Comparison of ENCODE assay signal across 15 cellular contexts in genomic region chr6:109062756-109063352, GRCh38.
"Had no signal": no experiment of that assay in that cellular context is flagged by ENCODE, and none has a peak within 500 bp of the region (broad histone marks: within the 10 kb centered on the region; RNA-seq: fewer than 3 reads in every experiment).

No MANE protein-coding gene starts in this region.

- H3K27me3 Mint-ChIP-seq: activated CD4-positive, alpha-beta memory T cell treated with anti-CD3 and anti-CD28 coated beads, Interleukin-2, amount 10 ng/mL, durations not matched to agents 7 days and 5 days; naive B cell had no signal

- H3K27ac Mint-ChIP-seq: activated CD4-positive, alpha-beta memory T cell treated with anti-CD3 and anti-CD28 coated beads, Interleukin-2, amount 10 ng/mL, durations not matched to agents 7 days and 5 days; activated naive CD4-positive, alpha-beta T cell treated with anti-CD3 and anti-CD28 coated beads for 36 hours; mesothelial cell of epicardium had no signal

- H3K36me3 Mint-ChIP-seq: mesothelial cell of epicardium, naive B cell had no signal

- H3K4me3 ChIP-seq: dorsolateral prefrontal cortex, esophagus squamous epithelium, sigmoid colon, upper lobe of left lung had no signal

- H3K27ac ChIP-seq: dorsolateral prefrontal cortex, esophagus squamous epithelium, sigmoid colon, upper lobe of left lung, VCaP had no signal

- H3K9me3 Mint-ChIP-seq: activated CD4-positive, alpha-beta memory T cell treated with anti-CD3 and anti-CD28 coated beads, Interleukin-2, amount 10 ng/mL, durations not matched to agents 7 days and 5 days; activated naive CD4-positive, alpha-beta T cell treated with anti-CD3 and anti-CD28 coated beads for 36 hours; mesothelial cell of epicardium; naive B cell had no signal

- H3K9me3 ChIP-seq: esophagus squamous epithelium, sigmoid colon, upper lobe of left lung had no signal

- DNase-seq: activated CD4-positive, alpha-beta memory T cell treated with anti-CD3 and anti-CD28 coated beads, Interleukin-2, amount 10 ng/mL, durations not matched to agents 7 days and 5 days; activated CD8-positive, alpha-beta memory T cell treated with anti-CD3 and anti-CD28 coated beads, Interleukin-2, amount 50 U/mL, for 48 hours; activated naive CD4-positive, alpha-beta T cell treated with anti-CD3 and anti-CD28 coated beads for 36 hours; anterior cingulate cortex; dorsolateral prefrontal cortex; esophagus squamous epithelium; foreskin fibroblast; head of caudate nucleus; naive B cell; sigmoid colon; stimulated activated CD4-positive, alpha-beta T cell treated with anti-CD3 and anti-CD28 coated beads, Interleukin-12 subunit alpha, Interleukin-12 subunit beta, amount 100 ng/mL, for 4 hours; stimulated activated naive CD4-positive, alpha-beta T cell; upper lobe of left lung had no signal

- H3K4me3 Mint-ChIP-seq: activated CD4-positive, alpha-beta memory T cell treated with anti-CD3 and anti-CD28 coated beads, Interleukin-2, amount 10 ng/mL, durations not matched to agents 7 days and 5 days; activated naive CD4-positive, alpha-beta T cell treated with anti-CD3 and anti-CD28 coated beads for 36 hours; mesothelial cell of epicardium had no signal

- H3K27me3 ChIP-seq: dorsolateral prefrontal cortex, esophagus squamous epithelium, sigmoid colon, upper lobe of left lung had no signal

- H3K36me3 ChIP-seq: esophagus squamous epithelium, sigmoid colon, upper lobe of left lung had no signal
